In the genomic region with DNA sequence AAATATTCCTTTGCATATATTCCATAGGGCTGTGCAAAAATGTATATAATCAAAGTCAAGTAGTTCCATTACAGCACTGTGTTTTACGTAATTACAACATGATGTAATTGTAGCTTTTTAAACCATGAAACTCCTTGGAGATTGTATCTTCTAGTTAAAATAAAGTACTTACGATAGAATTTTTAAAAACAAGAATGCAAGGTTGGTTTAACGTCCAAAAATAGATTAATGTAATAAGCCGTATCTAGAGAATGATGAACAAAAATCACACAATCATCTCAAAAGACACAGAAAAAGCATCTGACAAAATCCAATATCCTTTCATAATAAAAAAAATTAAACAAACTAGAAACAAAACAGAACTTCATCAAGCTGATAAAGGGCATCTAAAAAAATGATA, we compare ENCODE assay signal across 35 cellular contexts.
"Had no signal": no experiment of that assay in that cellular context is flagged by ENCODE, and none has a peak within 500 bp of the region (broad histone marks: within the 10 kb centered on the region; RNA-seq: fewer than 3 reads in every experiment).

No MANE protein-coding gene starts in this region.

- H3K4me3 ChIP-seq: MG63 had no signal

- H3K27ac ChIP-seq: KMS-11 had no signal

- H3K9ac ChIP-seq: KMS-11 had no signal

- H3K27me3 ChIP-seq: MG63 had no signal

- DNase-seq: Karpas-422, Kasumi-1, MG63, MM.1S, MV-4-11, NCI-H1048, NCI-H1092, NCI-H1092 treated with DMSO at 0.1 percent for 48 hours, NCI-H1105, NCI-H1105 treated with DMSO at 0.1 percent for 48 hours, NCI-H1417, NCI-H1417 treated with DMSO at 0.1 percent for 48 hours, NCI-H1436, NCI-H1436 treated with DMSO at 0.1 percent for 48 hours, NCI-H146, NCI-H1694, NCI-H1694 treated with DMSO at 0.1 percent for 48 hours, NCI-H187, NCI-H187 treated with DMSO at 0.1 percent for 48 hours, NCI-H1930, NCI-H2029, NCI-H2029 treated with DMSO at 0.1 percent for 48 hours, NCI-H2081, NCI-H2081 treated with DMSO at 0.1 percent for 48 hours, NCI-H2107, NCI-H2171, NCI-H2171 treated with DMSO at 0.1 percent for 48 hours, NCI-H2227 treated with DMSO at 0.1 percent for 48 hours, NCI-H226, NCI-H345, NCI-H446, NCI-H446 treated with DMSO at 0.1 percent for 48 hours, NCI-H510A, NCI-H510A treated with DMSO at 0.1 percent for 48 hours had no signal

- H3K4me2 ChIP-seq: KMS-11 had no signal
